8 cellular contexts compared by ENCODE assay signal in the genomic region with DNA sequence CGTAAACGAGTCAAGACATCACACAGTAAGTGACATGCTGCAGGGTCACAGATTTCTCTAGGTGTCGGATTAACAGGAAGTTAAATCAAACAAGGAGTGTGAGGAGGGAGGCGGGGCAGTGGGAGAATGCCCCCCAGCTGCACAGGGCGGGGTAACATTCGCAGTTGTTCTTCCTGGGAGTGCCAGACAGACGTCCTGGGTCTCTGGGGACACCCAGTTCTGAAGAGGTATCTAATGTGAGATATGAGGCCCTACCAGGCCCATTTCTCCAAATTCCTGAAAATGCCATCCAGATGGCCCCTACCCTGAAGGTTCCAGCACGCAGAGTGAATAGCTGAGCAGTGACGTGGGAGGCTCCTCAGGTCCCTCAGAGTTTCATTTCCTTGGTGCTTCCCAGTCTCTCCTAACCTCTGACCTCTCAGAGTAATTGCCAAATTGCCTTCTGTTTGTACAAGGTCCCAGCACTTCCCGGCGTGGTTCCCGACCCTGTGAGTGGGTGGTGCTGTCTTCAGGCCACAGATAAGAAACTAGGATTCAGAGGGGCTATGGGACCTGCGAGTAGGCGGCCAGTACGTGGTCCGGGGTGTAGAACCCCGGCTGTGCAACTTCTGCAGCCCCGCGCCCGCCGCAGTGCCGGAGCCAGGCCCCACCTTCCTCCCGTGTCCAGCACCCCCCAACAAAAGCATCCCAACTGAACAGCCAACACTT. TPM values are rescaled to one million over a fixed set of nuclear protein-coding genes. Genes with fewer than 3 reads are reported as not detected.
DNase-seq lines count a peak whose midpoint lies in the region; ATAC-seq and TF ChIP-seq lines count a peak whose summit lies in the region.

No MANE protein-coding gene starts in this region.

- peaks cover 41% of the 10 kb centered on the region for H3K36me3 Mint-ChIP-seq in activated T-helper 2 cell treated with anti-CD3 and anti-CD28 coated beads, Interferon-gamma antibody, Interleukin-2, Interleukin-4, amounts not matched to agents 10 μg/mL and 5 μg/mL and 100 μg/mL, durations not matched to agents 14 hours and 24 hours and 36 hours (ENCODE audit: low read depth)

- peak overlapping the region; percentile 81 to 95 (median 92) for H3K27ac ChIP-seq in heart left ventricle

- no peak for TF ChIP-seq POLR2A in heart left ventricle (IDR thresholded peaks at IDR 0.05)

- no peak for ATAC-seq in heart left ventricle
- no peak for ATAC-seq in HG03039 (IDR thresholded peaks at IDR 0.05; ENCODE audit: unreplicated experiment)

- H3K27me3 ChIP-seq in heart left ventricle = no peaks in the 10 kb centered on the region

- peak overlapping the region; percentile 74 for H3K27ac Mint-ChIP-seq in activated T-helper 2 cell treated with anti-CD3 and anti-CD28 coated beads, Interferon-gamma antibody, Interleukin-2, Interleukin-4, amounts not matched to agents 10 μg/mL and 5 μg/mL and 100 μg/mL, durations not matched to agents 14 hours and 24 hours and 36 hours

- H3K4me3 ChIP-seq in heart left ventricle = peak overlapping the region; percentile 53 to 95 (median 85)

- DNase-seq in EH (ENCODE audit: low read depth) (peak; percentile 91), HuH-7.5 (ENCODE audit: low spot score) (peak; percentile 78), heart left ventricle (peak; percentile 39 to 75 (median 63)), posterior vena cava (ENCODE audit: low spot score) (peak; percentile 83), GDM1 (lab: John Stamatoyannopoulos, UW) (no peak), germinal center (ENCODE audit: low spot score) (no peak)
- DNase-seq in activated T-helper 2 cell treated with anti-CD3 and anti-CD28 coated beads, Interferon-gamma antibody, Interleukin-2, Interleukin-4, amounts not matched to agents 10 μg/mL and 5 μg/mL and 100 μg/mL, durations not matched to agents 14 hours and 24 hours and 36 hours (ENCODE audit: low spot score) = no peak

- H3K9me3 Mint-ChIP-seq in activated T-helper 2 cell treated with anti-CD3 and anti-CD28 coated beads, Interferon-gamma antibody, Interleukin-2, Interleukin-4, amounts not matched to agents 10 μg/mL and 5 μg/mL and 100 μg/mL, durations not matched to agents 14 hours and 24 hours and 36 hours = no peaks in the 10 kb centered on the region

- no peaks in the 10 kb centered on the region for H3K9me3 ChIP-seq in heart left ventricle

- peaks cover 0 to 43% (median 18%) of the 10 kb centered on the region in 9 donors for H3K36me3 ChIP-seq in heart left ventricle

- WGBS in heart left ventricle, 4 donors = 20 to 40% (median 31%) methylated on average over 22 to 23 of the region's 23 CpGs

- intact Hi-C loops in activated T-helper 2 cell treated with anti-CD3 and anti-CD28 coated beads, Interferon-gamma antibody, Interleukin-2, Interleukin-4, amounts not matched to agents 10 μg/mL and 5 μg/mL and 100 μg/mL, durations not matched to agents 14 hours and 24 hours and 36 hours (cut with micrococcal nuclease) = loop anchor here (2.0 to 5.0 kb wide), 5 partner anchors 109 to 607 kb away; a partner anchor contains a TSS
- intact Hi-C loops in heart left ventricle (cut with DNase I) (loop anchor here (2.0 to 10.0 kb wide), 9 partner anchors 75 to 257 kb away; no protein-coding TSS in a partner anchor), posterior vena cava (cut with DNase I) (loop anchor here in 1 of 2 donors (5.0 kb wide), 1 partner anchor 217 kb away; no protein-coding TSS in a partner anchor)

- peaks cover 0 to 56% (median 26%) of the 10 kb centered on the region in 12 donors for H3K4me1 ChIP-seq in heart left ventricle

- peaks cover 15% of the 10 kb centered on the region for H3K27me3 Mint-ChIP-seq in activated T-helper 2 cell treated with anti-CD3 and anti-CD28 coated beads, Interferon-gamma antibody, Interleukin-2, Interleukin-4, amounts not matched to agents 10 μg/mL and 5 μg/mL and 100 μg/mL, durations not matched to agents 14 hours and 24 hours and 36 hours (ENCODE audit: low read depth)

- TF ChIP-seq CTCF in heart left ventricle (IDR thresholded peaks at IDR 0.05) = no peak

- H3K4me3 Mint-ChIP-seq in activated T-helper 2 cell treated with anti-CD3 and anti-CD28 coated beads, Interferon-gamma antibody, Interleukin-2, Interleukin-4, amounts not matched to agents 10 μg/mL and 5 μg/mL and 100 μg/mL, durations not matched to agents 14 hours and 24 hours and 36 hours (ENCODE audit: low read depth) = peak overlapping the region; percentile 80

- peaks cover 32% of the 10 kb centered on the region for H3K4me1 Mint-ChIP-seq in activated T-helper 2 cell treated with anti-CD3 and anti-CD28 coated beads, Interferon-gamma antibody, Interleukin-2, Interleukin-4, amounts not matched to agents 10 μg/mL and 5 μg/mL and 100 μg/mL, durations not matched to agents 14 hours and 24 hours and 36 hours (ENCODE audit: low read depth)

RNA-seq across cellular contexts. Expression of a gene that starts 1.8 kb away (rescaled TPM):
- total RNA-seq in activated T-helper 2 cell treated with anti-CD3 and anti-CD28 coated beads, Interferon-gamma antibody, Interleukin-2, Interleukin-4, amounts not matched to agents 10 μg/mL and 5 μg/mL and 100 μg/mL, durations not matched to agents 14 hours and 24 hours and 36 hours = 73.1 and 73.6 TPM in 2 replicates
- total RNA-seq in heart left ventricle = 10 to 100 TPM; 27.9 to 91.3 (median 40.0) TPM
- 10 to 100 TPM; 24.9 to 53.8 TPM for polyA plus RNA-seq in heart left ventricle
- 100 to 1,000 TPM; 128 TPM for total RNA-seq in posterior vena cava

RNA-seq across cellular contexts. Expression of a gene that starts 19.5 kb away (rescaled TPM):
- not detected in 2 replicates for total RNA-seq in activated T-helper 2 cell treated with anti-CD3 and anti-CD28 coated beads, Interferon-gamma antibody, Interleukin-2, Interleukin-4, amounts not matched to agents 10 μg/mL and 5 μg/mL and 100 μg/mL, durations not matched to agents 14 hours and 24 hours and 36 hours
- not detected for total RNA-seq in heart left ventricle
- polyA plus RNA-seq in heart left ventricle = not detected
- not detected for total RNA-seq in posterior vena cava

Comparison
In these comparisons a context has a peak if more than half of its experiments do, and no peak if none do; other contexts are left out.
1. DNase-seq: peak in EH (single experiment), HuH-7.5 (single experiment), heart left ventricle (5 of 5) and posterior vena cava (single experiment); none in activated T-helper 2 cell treated with anti-CD3 and anti-CD28 coated beads, Interferon-gamma antibody, Interleukin-2, Interleukin-4, amounts not matched to agents 10 μg/mL and 5 μg/mL and 100 μg/mL, durations not matched to agents 14 hours and 24 hours and 36 hours (single experiment), GDM1 (single experiment) and germinal center (single experiment).